In the genomic region with DNA sequence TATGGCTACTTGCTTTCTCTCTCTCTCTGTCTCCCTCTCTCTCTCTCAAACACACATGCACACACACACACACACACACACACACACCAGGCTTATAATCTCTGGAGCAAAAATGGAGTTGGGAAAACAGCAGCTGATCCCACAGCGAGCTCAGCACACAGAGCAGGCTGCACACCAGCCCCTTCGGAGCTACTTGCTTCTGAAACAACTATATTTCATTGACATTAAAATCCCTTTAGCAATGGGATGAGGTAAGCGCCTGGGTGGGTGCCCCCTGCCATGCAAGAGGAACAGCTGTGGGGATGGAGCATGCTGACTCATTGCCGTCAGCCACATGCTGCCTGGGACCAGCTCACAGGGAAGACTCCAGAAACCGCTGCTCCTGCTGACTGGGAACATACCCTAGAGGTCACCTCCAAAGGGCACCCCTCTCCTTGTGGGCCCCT, we compare ENCODE assay signal across 8 cellular contexts. TPM values are rescaled to one million over a fixed set of nuclear protein-coding genes. Genes with fewer than 3 reads are reported as not detected.
A peak's percentile ranks its signal among the peaks of the same experiment; 100 is the strongest.
DNase-seq lines count a peak whose midpoint lies in the region; ATAC-seq and TF ChIP-seq lines count a peak whose summit lies in the region.

No MANE protein-coding gene starts in this region.

- ATAC-seq in HG03521 (IDR thresholded peaks at IDR 0.05; ENCODE audit: unreplicated experiment) = no peak

- no peaks in the 10 kb centered on the region for H3K9me3 Mint-ChIP-seq in type B pancreatic cell

- H3K4me3 ChIP-seq in NB4 (ENCODE audit: low read depth, low read length) (no peak overlapping the region), HAP-1 (no peak overlapping the region)

- H3K27ac Mint-ChIP-seq in type B pancreatic cell = peak overlapping the region; percentile 83

- TF ChIP-seq CTCF in NB4 (IDR thresholded peaks at IDR 0.05; ENCODE audit: low read depth, low read length) = no peak
- TF ChIP-seq CTCF in type B pancreatic cell (conservative IDR thresholded peaks at IDR 0.05) = no peak

- H3K4me3 Mint-ChIP-seq in type B pancreatic cell = peak overlapping the region; percentile 54

- no peaks in the 10 kb centered on the region for H3K27me3 ChIP-seq in HAP-1 (ENCODE audit: low read depth)

- H3K27me3 Mint-ChIP-seq in type B pancreatic cell = no peaks in the 10 kb centered on the region

- TF ChIP-seq POLR2A in NB4 (IDR thresholded peaks at IDR 0.05; ENCODE audit: extremely low read depth, insufficient read length) = no peak

- in situ Hi-C loops in HAP-1 (cut with MboI; ENCODE audit: low sequenced_read_pairs) = no loop called here

- no peaks in the 10 kb centered on the region for H3K4me1 ChIP-seq in HAP-1

- no peaks in the 10 kb centered on the region for H3K36me3 ChIP-seq in HAP-1 (replicated peaks)

- H3K4me1 Mint-ChIP-seq in type B pancreatic cell (ENCODE audit: unreplicated experiment) = peaks cover 15% of the 10 kb centered on the region

- H3K36me3 Mint-ChIP-seq in type B pancreatic cell = peaks cover 4% of the 10 kb centered on the region

- H3K9me3 ChIP-seq in HAP-1 = no peaks in the 10 kb centered on the region

- peak; percentile 83 for DNase-seq in AG20443 (ENCODE audit: low spot score)
- peak; percentile 89 for DNase-seq in NB4 (ENCODE audit: low read depth)
- peak; percentile 94 for DNase-seq in amniotic epithelial cell (ENCODE audit: low read depth)
- peak; percentile 11 for DNase-seq in iPS DF 4.7 (ENCODE audit: extremely low read depth, low spot score)
- DNase-seq in type B pancreatic cell (ENCODE audit: extremely low spot score, unreplicated experiment) = no peak
- DNase-seq in HAP-1 (ENCODE audit: low spot score in 2 of 2) = no peak
- DNase-seq in GM19240 (ENCODE audit: insufficient read length, low spot score) = no peak

RNA-seq across cellular contexts. Expression of gene B3GNT5, which starts 45.7 kb away (rescaled TPM):
- 28.7 and 37.0 TPM in 2 replicates for total RNA-seq in type B pancreatic cell (ENCODE audit: low replicate concordance)

Comparison
In these comparisons a context has a peak if more than half of its experiments do, and no peak if none do; other contexts are left out.
1. DNase-seq: peak in AG20443 (single experiment), NB4 (single experiment), amniotic epithelial cell (single experiment) and iPS DF 4.7 (single experiment); none in type B pancreatic cell (single experiment), HAP-1 (0 of 2) and GM19240 (single experiment).